ENCODE assay signal across 15 cellular contexts in genomic region chr1:62181531-62181930, GRCh38. TPM values are rescaled to one million over a fixed set of nuclear protein-coding genes. Genes with fewer than 3 reads are reported as not detected.
"Had no signal": no experiment of that assay in that cellular context is flagged by ENCODE, and none has a peak within 500 bp of the region (broad histone marks: within the 10 kb centered on the region; RNA-seq: fewer than 3 reads in every experiment).

No MANE protein-coding gene starts in this region.

- H3K9me3 Mint-ChIP-seq: activated naive CD4-positive, alpha-beta T cell treated with anti-CD3 and anti-CD28 coated beads for 36 hours; activated T-helper 17 cell treated with anti-CD3 and anti-CD28 coated beads, Interleukin-2, amount 50 U/mL, for 72 hours; naive thymus-derived CD8-positive, alpha-beta T cell; stimulated activated naive CD8-positive, alpha-beta T cell treated with anti-CD3 and anti-CD28 coated beads, Interleukin-15, Interleukin-2, amounts not matched to agents 100 ng/mL and 50 ng/mL, for 24 hours; T-helper 2 cell treated with Interferon-gamma antibody and Interleukin-4, amounts not matched to agents 5 μg/mL and 100 μg/mL, for 36 hours had no signal

- H3K36me3 ChIP-seq: ascending aorta, left lung, suprapubic skin, upper lobe of right lung had no signal

- H3K27me3 Mint-ChIP-seq: stimulated activated naive CD8-positive, alpha-beta T cell treated with anti-CD3 and anti-CD28 coated beads, Interleukin-15, Interleukin-2, amounts not matched to agents 100 ng/mL and 50 ng/mL, for 24 hours had no signal

- DNase-seq: activated naive CD4-positive, alpha-beta T cell treated with anti-CD3 and anti-CD28 coated beads for 36 hours; kidney; left lung; mammary epithelial cell; naive thymus-derived CD8-positive, alpha-beta T cell; right cardiac atrium; upper lobe of right lung had no signal

- H3K4me3 ChIP-seq: ascending aorta, left lung, mucosa of descending colon, suprapubic skin, upper lobe of right lung had no signal

- H3K27ac Mint-ChIP-seq: activated naive CD4-positive, alpha-beta T cell treated with anti-CD3 and anti-CD28 coated beads for 36 hours; activated T-helper 17 cell treated with anti-CD3 and anti-CD28 coated beads, Interleukin-2, amount 50 U/mL, for 72 hours; naive thymus-derived CD8-positive, alpha-beta T cell; progenitor cell of endocrine pancreas; stimulated activated naive CD8-positive, alpha-beta T cell treated with anti-CD3 and anti-CD28 coated beads, Interleukin-15, Interleukin-2, amounts not matched to agents 100 ng/mL and 50 ng/mL, for 24 hours; T-helper 2 cell treated with Interferon-gamma antibody and Interleukin-4, amounts not matched to agents 5 μg/mL and 100 μg/mL, for 36 hours had no signal

- H3K27ac ChIP-seq: ascending aorta, left lung, suprapubic skin, upper lobe of right lung had no signal

- H3K4me1 ChIP-seq: ascending aorta, left lung, upper lobe of right lung had no signal

- H3K27me3 ChIP-seq: ascending aorta, left lung, suprapubic skin, upper lobe of right lung had no signal

- H3K4me1 Mint-ChIP-seq: activated T-helper 17 cell treated with anti-CD3 and anti-CD28 coated beads, Interleukin-2, amount 50 U/mL, for 72 hours; naive thymus-derived CD8-positive, alpha-beta T cell had no signal

- H3K4me3 Mint-ChIP-seq: activated naive CD4-positive, alpha-beta T cell treated with anti-CD3 and anti-CD28 coated beads for 36 hours; activated T-helper 17 cell treated with anti-CD3 and anti-CD28 coated beads, Interleukin-2, amount 50 U/mL, for 72 hours; naive thymus-derived CD8-positive, alpha-beta T cell; stimulated activated naive CD8-positive, alpha-beta T cell treated with anti-CD3 and anti-CD28 coated beads, Interleukin-15, Interleukin-2, amounts not matched to agents 100 ng/mL and 50 ng/mL, for 24 hours; T-helper 2 cell treated with Interferon-gamma antibody and Interleukin-4, amounts not matched to agents 5 μg/mL and 100 μg/mL, for 36 hours had no signal

- H3K9me3 ChIP-seq: ascending aorta, left lung, mucosa of descending colon, suprapubic skin, upper lobe of right lung had no signal

- H3K36me3 Mint-ChIP-seq: naive thymus-derived CD8-positive, alpha-beta T cell had no signal

RNA-seq across cellular contexts. Expression of gene L1TD1, which starts 13.1 kb away (rescaled TPM):
- total RNA-seq: activated naive CD4-positive, alpha-beta T cell treated with anti-CD3 and anti-CD28 coated beads for 36 hours; activated T-helper 17 cell treated with anti-CD3 and anti-CD28 coated beads, Interleukin-2, amount 50 U/mL, for 72 hours; ascending aorta; dermis microvascular lymphatic vessel endothelial cell; naive thymus-derived CD8-positive, alpha-beta T cell had no signal
- polyA plus RNA-seq: naive thymus-derived CD8-positive, alpha-beta T cell had no signal
